ENCODE assay signal across 9 cellular contexts in the genomic region with DNA sequence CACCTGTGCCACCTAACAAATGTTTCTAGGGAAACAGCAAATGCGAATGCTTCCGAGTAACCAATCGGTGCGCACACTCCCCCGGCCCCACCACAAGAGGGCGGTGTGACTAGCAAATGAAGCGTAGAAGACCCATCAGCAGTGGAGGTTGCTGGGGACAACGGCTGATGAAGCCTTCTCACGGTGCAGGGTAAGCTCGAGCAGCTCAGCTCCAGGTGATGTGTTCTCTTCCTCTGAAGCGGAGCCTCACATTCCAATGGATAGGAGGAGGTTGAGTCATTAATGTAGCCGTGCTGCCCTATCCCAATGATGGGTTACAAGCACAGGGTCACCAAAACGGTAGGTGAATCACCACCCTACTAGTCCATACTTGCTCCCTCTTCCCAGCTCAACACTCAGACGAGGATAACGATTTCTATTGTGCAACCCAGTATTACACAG.
DNase-seq lines count a peak whose midpoint lies in the region; ATAC-seq and TF ChIP-seq lines count a peak whose summit lies in the region.
"Had no signal": no experiment of that assay in that cellular context is flagged by ENCODE, and none has a peak within 500 bp of the region (broad histone marks: within the 10 kb centered on the region; RNA-seq: fewer than 3 reads in every experiment).

No MANE protein-coding gene starts in this region.

- H3K9ac ChIP-seq in Karpas-422 (ENCODE audit: low read length): no peak overlapping the region

- WGBS in upper lobe of left lung, 2 donors: 35 to 38% methylated on average over 15 of the region's 15 CpGs

- H3K27me3 ChIP-seq in Karpas-422 (ENCODE audit: low read length) (no peaks in the 10 kb centered on the region), upper lobe of left lung (no peaks in the 10 kb centered on the region)
- H3K27me3 ChIP-seq in effector memory CD4-positive, alpha-beta T cell (replicated peaks; ENCODE audit: control insufficient read depth, insufficient read depth, low read length, poor library complexity, severe bottlenecking): no peaks in the 10 kb centered on the region

- no peak overlapping the region for H3K4me2 ChIP-seq in Karpas-422 (ENCODE audit: low read depth, low read length, poor library complexity, severe bottlenecking)

- DNase-seq in EH (ENCODE audit: low read depth): peak; percentile 65
- DNase-seq in Karpas-422: peak; percentile 91
- peak; percentile 23 for DNase-seq in T-helper 2 cell treated with Interferon-gamma antibody and Interleukin-4, amounts not matched to agents 5 μg/mL and 100 μg/mL, for 36 hours (ENCODE audit: low spot score)
- peak; percentile 64 for DNase-seq in dermis blood vessel endothelial cell
- DNase-seq in myocyte (ENCODE audit: low read depth): peak; percentile 17
- peak; percentile 48 to 85 for DNase-seq in upper lobe of left lung
- DNase-seq in effector memory CD4-positive, alpha-beta T cell: no peak

- H3K79me2 ChIP-seq in Karpas-422 (ENCODE audit: low read length): no peaks in the 10 kb centered on the region

- no peak overlapping the region for H2AFZ ChIP-seq in Karpas-422 (ENCODE audit: low read length)

- H4K20me1 ChIP-seq in Karpas-422 (ENCODE audit: insufficient read depth, low read depth, low read length): no peaks in the 10 kb centered on the region

- H3K9me3 ChIP-seq in Karpas-422 (ENCODE audit: low read length): no peaks in the 10 kb centered on the region; the same call in 1 of the 2 replicates
- H3K9me3 ChIP-seq in upper lobe of left lung: no peaks in the 10 kb centered on the region
- H3K9me3 ChIP-seq in effector memory CD4-positive, alpha-beta T cell (ENCODE audit: control insufficient read depth, low read length): no peaks in the 10 kb centered on the region
- H3K9me3 ChIP-seq: neutrophil had no signal

- H3K27ac Mint-ChIP-seq in T-helper 2 cell treated with Interferon-gamma antibody and Interleukin-4, amounts not matched to agents 5 μg/mL and 100 μg/mL, for 36 hours: no peak overlapping the region

- ATAC-seq in upper lobe of left lung (ENCODE audit: low FRiP score in 2 of 2): peak; percentile 62 to 85
- no peak for ATAC-seq in HG03469 (IDR thresholded peaks at IDR 0.05; ENCODE audit: unreplicated experiment)

- H3K27me3 Mint-ChIP-seq in T-helper 2 cell treated with Interferon-gamma antibody and Interleukin-4, amounts not matched to agents 5 μg/mL and 100 μg/mL, for 36 hours (ENCODE audit: low read depth): no peaks in the 10 kb centered on the region

- H3K9me2 ChIP-seq in Karpas-422 (replicated peaks; ENCODE audit: insufficient read depth, low read length): no peaks in the 10 kb centered on the region

- H3K4me3 Mint-ChIP-seq in T-helper 2 cell treated with Interferon-gamma antibody and Interleukin-4, amounts not matched to agents 5 μg/mL and 100 μg/mL, for 36 hours: no peak overlapping the region

- H3K36me3 ChIP-seq in Karpas-422 (ENCODE audit: insufficient read depth, low read length) (no peaks in the 10 kb centered on the region), upper lobe of left lung (no peaks in the 10 kb centered on the region)
- no peaks in the 10 kb centered on the region for H3K36me3 ChIP-seq in effector memory CD4-positive, alpha-beta T cell (ENCODE audit: control insufficient read depth, insufficient read depth, low read length)
- H3K36me3 ChIP-seq: neutrophil had no signal

- no peaks in the 10 kb centered on the region for H3K4me1 Mint-ChIP-seq in T-helper 2 cell treated with Interferon-gamma antibody and Interleukin-4, amounts not matched to agents 5 μg/mL and 100 μg/mL, for 36 hours (ENCODE audit: low read depth)

- H3K4me3 ChIP-seq in Karpas-422 (ENCODE audit: low read length) (no peak overlapping the region), upper lobe of left lung (no peak overlapping the region)
- no peak overlapping the region for H3K4me3 ChIP-seq in effector memory CD4-positive, alpha-beta T cell (ENCODE audit: insufficient read depth, low read depth, low read length, poor library complexity, severe bottlenecking)

- TF ChIP-seq POLR2A in upper lobe of left lung (IDR thresholded peaks at IDR 0.05): no peak

- no peak for TF ChIP-seq EP300 in upper lobe of left lung (IDR thresholded peaks at IDR 0.05)

- H3K9me3 Mint-ChIP-seq in T-helper 2 cell treated with Interferon-gamma antibody and Interleukin-4, amounts not matched to agents 5 μg/mL and 100 μg/mL, for 36 hours: peaks cover 3% of the 10 kb centered on the region

- H3K27ac ChIP-seq in Karpas-422 (ENCODE audit: low read length) (no peak overlapping the region), upper lobe of left lung (no peak overlapping the region)
- no peak overlapping the region for H3K27ac ChIP-seq in effector memory CD4-positive, alpha-beta T cell (ENCODE audit: insufficient read depth, low read length, poor library complexity, severe bottlenecking)
- H3K27ac ChIP-seq: neutrophil had no signal

- H3K36me3 Mint-ChIP-seq in T-helper 2 cell treated with Interferon-gamma antibody and Interleukin-4, amounts not matched to agents 5 μg/mL and 100 μg/mL, for 36 hours (ENCODE audit: low read depth): no peaks in the 10 kb centered on the region

- H3K4me1 ChIP-seq in Karpas-422 (ENCODE audit: low read length): peaks cover 15% of the 10 kb centered on the region
- H3K4me1 ChIP-seq in upper lobe of left lung: peaks cover 0 to 4% (median 0%) of the 10 kb centered on the region in 4 donors
- H3K4me1 ChIP-seq in effector memory CD4-positive, alpha-beta T cell (ENCODE audit: control insufficient read depth, insufficient read depth, low read length, poor library complexity, severe bottlenecking): no peaks in the 10 kb centered on the region

- peak; percentile 41 to 68 (median 56) for TF ChIP-seq CTCF in upper lobe of left lung (IDR thresholded peaks at IDR 0.05)

Comparison
In these comparisons a context has a peak if more than half of its experiments do, and no peak if none do; other contexts are left out.
1. DNase-seq: peak in EH (single experiment), Karpas-422 (single experiment), T-helper 2 cell treated with Interferon-gamma antibody and Interleukin-4, amounts not matched to agents 5 μg/mL and 100 μg/mL, for 36 hours (single experiment), dermis blood vessel endothelial cell (single experiment), myocyte (single experiment) and upper lobe of left lung (2 of 2); none in effector memory CD4-positive, alpha-beta T cell (0 of 3).